ENCODE assay signal across 1 cellular context in the genomic region with DNA sequence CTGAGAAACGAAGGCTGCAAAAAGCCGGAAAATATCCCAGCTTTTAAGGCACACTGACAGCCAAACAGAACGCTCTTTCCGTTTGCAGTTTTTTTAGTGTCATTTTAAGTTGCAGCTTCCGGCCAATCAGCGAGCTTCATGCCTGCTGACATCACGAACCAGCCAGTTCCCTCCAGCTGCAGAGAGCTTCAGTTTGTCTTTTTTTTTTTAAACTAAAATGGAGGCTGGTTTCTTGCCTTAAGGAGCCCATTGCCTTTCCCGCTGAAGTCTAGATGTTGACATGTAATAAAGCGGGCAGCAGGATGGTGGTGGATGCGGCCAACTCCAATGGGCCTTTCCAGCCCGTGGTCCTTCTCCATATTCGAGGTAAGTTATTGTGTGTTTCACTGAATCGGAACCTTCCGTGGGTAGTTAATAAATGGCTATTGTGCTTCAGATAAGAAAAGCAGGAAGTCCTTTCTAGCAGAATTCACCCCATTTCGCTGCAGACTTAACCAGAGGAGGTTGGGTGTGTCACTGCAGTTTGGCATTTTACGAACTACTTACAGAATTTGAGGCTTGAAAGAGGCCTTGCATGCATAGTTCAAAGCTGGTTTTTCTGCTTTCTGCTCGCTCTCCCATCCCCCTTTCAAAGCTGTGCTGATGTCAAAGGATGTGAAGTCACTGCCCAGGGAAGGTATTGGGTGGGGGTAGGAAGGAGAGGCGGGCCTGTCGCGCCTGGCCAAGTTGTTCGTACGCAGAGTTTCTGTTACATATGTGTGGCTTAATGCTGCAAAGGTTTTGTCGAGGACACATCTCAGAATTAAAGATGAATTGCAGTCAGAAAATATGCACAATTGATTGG.
TF ChIP-seq lines count a peak whose summit lies in the region.

No MANE protein-coding gene starts in this region.

TF ChIP-seq in WTC11, 78 proteins besides CTCF, POLR2A, EP300 and RAD21 (continued from another document):
- TF ChIP-seq, protein P1, sequence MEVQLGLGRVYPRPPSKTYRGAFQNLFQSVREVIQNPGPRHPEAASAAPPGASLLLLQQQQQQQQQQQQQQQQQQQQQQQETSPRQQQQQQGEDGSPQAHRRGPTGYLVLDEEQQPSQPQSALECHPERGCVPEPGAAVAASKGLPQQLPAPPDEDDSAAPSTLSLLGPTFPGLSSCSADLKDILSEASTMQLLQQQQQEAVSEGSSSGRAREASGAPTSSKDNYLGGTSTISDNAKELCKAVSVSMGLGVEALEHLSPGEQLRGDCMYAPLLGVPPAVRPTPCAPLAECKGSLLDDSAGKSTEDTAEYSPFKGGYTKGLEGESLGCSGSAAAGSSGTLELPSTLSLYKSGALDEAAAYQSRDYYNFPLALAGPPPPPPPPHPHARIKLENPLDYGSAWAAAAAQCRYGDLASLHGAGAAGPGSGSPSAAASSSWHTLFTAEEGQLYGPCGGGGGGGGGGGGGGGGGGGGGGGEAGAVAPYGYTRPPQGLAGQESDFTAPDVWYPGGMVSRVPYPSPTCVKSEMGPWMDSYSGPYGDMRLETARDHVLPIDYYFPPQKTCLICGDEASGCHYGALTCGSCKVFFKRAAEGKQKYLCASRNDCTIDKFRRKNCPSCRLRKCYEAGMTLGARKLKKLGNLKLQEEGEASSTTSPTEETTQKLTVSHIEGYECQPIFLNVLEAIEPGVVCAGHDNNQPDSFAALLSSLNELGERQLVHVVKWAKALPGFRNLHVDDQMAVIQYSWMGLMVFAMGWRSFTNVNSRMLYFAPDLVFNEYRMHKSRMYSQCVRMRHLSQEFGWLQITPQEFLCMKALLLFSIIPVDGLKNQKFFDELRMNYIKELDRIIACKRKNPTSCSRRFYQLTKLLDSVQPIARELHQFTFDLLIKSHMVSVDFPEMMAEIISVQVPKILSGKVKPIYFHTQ (CRISPR knock-in tag; IDR thresholded peaks at IDR 0.05) = peak; percentile 43; the same call in 1 of the 2 replicates
- TF ChIP-seq, protein P2, sequence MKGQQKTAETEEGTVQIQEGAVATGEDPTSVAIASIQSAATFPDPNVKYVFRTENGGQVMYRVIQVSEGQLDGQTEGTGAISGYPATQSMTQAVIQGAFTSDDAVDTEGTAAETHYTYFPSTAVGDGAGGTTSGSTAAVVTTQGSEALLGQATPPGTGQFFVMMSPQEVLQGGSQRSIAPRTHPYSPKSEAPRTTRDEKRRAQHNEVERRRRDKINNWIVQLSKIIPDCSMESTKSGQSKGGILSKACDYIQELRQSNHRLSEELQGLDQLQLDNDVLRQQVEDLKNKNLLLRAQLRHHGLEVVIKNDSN (CRISPR knock-in tag; IDR thresholded peaks at IDR 0.05) = no peak
- 0 out of 2 replicates have a peak, but pooled peaks have one; percentile 13 for TF ChIP-seq GABPB1 (CRISPR knock-in tag; IDR thresholded peaks at IDR 0.05)
